In genomic region chr19:16371540-16371986, GRCh38 we compare ENCODE assay signal across 1 cellular context.
TF ChIP-seq lines count a peak whose summit lies in the region.

No MANE protein-coding gene starts in this region.

TF ChIP-seq in GM12878, 131 proteins besides CTCF, POLR2A, EP300 and RAD21 (continued from another document and continues in another):
- TF ChIP-seq CUX1 (IDR thresholded peaks at IDR 0.05; ENCODE audit: insufficient replicate concordance, low read depth, low read length): no peak
- TF ChIP-seq ZNF592 (IDR thresholded peaks at IDR 0.05): no peak
- peak; percentile 77 for TF ChIP-seq IKZF1 (conservative IDR thresholded peaks at IDR 0.05)
- peak; percentile 2 for TF ChIP-seq PBX3 (IDR thresholded peaks at IDR 0.05; ENCODE audit: insufficient replicate concordance, low read depth, low read length)
- peak; percentile 46; the same call in 1 of the 2 replicates for TF ChIP-seq GABPA (IDR thresholded peaks at IDR 0.05; ENCODE audit: low read depth)
- peak; percentile 74 for TF ChIP-seq EED (IDR thresholded peaks at IDR 0.05; ENCODE audit: low read depth)
- peak; percentile 66; the same call in 1 of the 2 replicates for TF ChIP-seq NBN (IDR thresholded peaks at IDR 0.05)
- no peak for TF ChIP-seq SIN3A (IDR thresholded peaks at IDR 0.05; ENCODE audit: low read depth, low read length)
- TF ChIP-seq ZNF622 (IDR thresholded peaks at IDR 0.05): no peak
- peak in 1 of 2 experiments; percentile 22; a peak in 1 of 4 replicates for TF ChIP-seq CEBPB (IDR thresholded peaks at IDR 0.05; ENCODE audit: borderline replicate concordance in 1 of 2, low read depth in 2 of 2, low read length in 2 of 2)
- no peak for TF ChIP-seq STAT1 (conservative IDR thresholded peaks at IDR 0.05)
- no peak for TF ChIP-seq ZBTB40 (IDR thresholded peaks at IDR 0.05; ENCODE audit: borderline replicate concordance)
- no peak for TF ChIP-seq POLR2AphosphoS5 (IDR thresholded peaks at IDR 0.05; ENCODE audit: low read length)
- TF ChIP-seq JUND (IDR thresholded peaks at IDR 0.05; ENCODE audit: low read depth, low read length): no peak
- no peak for TF ChIP-seq E4F1 (IDR thresholded peaks at IDR 0.05; ENCODE audit: borderline replicate concordance, partially characterized antibody)
- no peak for TF ChIP-seq SREBF1 (IDR thresholded peaks at IDR 0.05; ENCODE audit: low read length)
- no peak for TF ChIP-seq FOS (IDR thresholded peaks at IDR 0.05; ENCODE audit: borderline replicate concordance, extremely low read depth, insufficient read length)
- peak; percentile 59 for TF ChIP-seq BCL11A (IDR thresholded peaks at IDR 0.05; ENCODE audit: low read depth, low read length)
- no peak for TF ChIP-seq SUPT20H (IDR thresholded peaks at IDR 0.05; ENCODE audit: borderline replicate concordance, control insufficient read depth, low read depth, low read length)
- TF ChIP-seq POU2F2 (IDR thresholded peaks at IDR 0.05; ENCODE audit: borderline replicate concordance, low read depth, low read length): no peak
- no peak for TF ChIP-seq ZBTB4 (CRISPR knock-in tag; IDR thresholded peaks at IDR 0.05)
- no peak for TF ChIP-seq PML (IDR thresholded peaks at IDR 0.05; ENCODE audit: low read length)
- no peak for TF ChIP-seq PAX8 (IDR thresholded peaks at IDR 0.05)
- peak; percentile 77 for TF ChIP-seq NR2C1 (IDR thresholded peaks at IDR 0.05)
- no peak; the same call in 1 of the 2 replicates for TF ChIP-seq ZBTB33 (IDR thresholded peaks at IDR 0.05)
- TF ChIP-seq TBL1XR1 (IDR thresholded peaks at IDR 0.05; ENCODE audit: low read depth, low read length): peak; percentile 91
- peak; percentile 80 for TF ChIP-seq NFIC (IDR thresholded peaks at IDR 0.05; ENCODE audit: low read depth, low read length)
- TF ChIP-seq E2F8 (IDR thresholded peaks at IDR 0.05; ENCODE audit: low read depth, partially characterized antibody): no peak
